Comparison of ENCODE assay signal across 14 cellular contexts in genomic region chr12:94127239-94128131, GRCh38. TPM values are rescaled to one million over a fixed set of nuclear protein-coding genes. Genes with fewer than 3 reads are reported as not detected.
"Had no signal": no experiment of that assay in that cellular context is flagged by ENCODE, and none has a peak within 500 bp of the region (broad histone marks: within the 10 kb centered on the region; RNA-seq: fewer than 3 reads in every experiment).

No MANE protein-coding gene starts in this region.

- H3K4me1 ChIP-seq: pancreas had no signal

- DNase-seq: activated CD4-positive, alpha-beta T cell treated with anti-CD3 and anti-CD28 coated beads for 48 hours; activated gamma-delta T cell; activated T-cell treated with anti-CD3 and anti-CD28 coated beads, Interleukin-2, amount 50 U/mL, for 1 hour; heart left ventricle; kidney glomerular epithelial cell; pancreas; stimulated activated CD4-positive, alpha-beta T cell treated with anti-CD3 and anti-CD28 coated beads, Interleukin-4, amount 100 ng/mL, for 24 hours; stomach; SW 1271; T-helper 9 cell had no signal

- H3K4me3 Mint-ChIP-seq: neural progenitor cell had no signal

- H3K4me3 ChIP-seq: cardiac muscle cell, heart left ventricle, neural progenitor cell, pancreas, stomach, thoracic aorta had no signal

- H3K9ac ChIP-seq: neural progenitor cell had no signal

- H2AFZ ChIP-seq: neural progenitor cell had no signal

- FAIRE-seq: endothelial cell of umbilical vein, pancreas had no signal

- H3K27ac Mint-ChIP-seq: neural progenitor cell had no signal

- H3K36me3 Mint-ChIP-seq: neural progenitor cell had no signal

- H3K36me3 ChIP-seq: cardiac muscle cell, heart left ventricle, neural progenitor cell, pancreas, stomach, thoracic aorta had no signal

- H3K9me3 ChIP-seq: heart left ventricle, pancreas, stomach, thoracic aorta had no signal

- H3K4me2 ChIP-seq: neural progenitor cell had no signal

- H3K27ac ChIP-seq: cardiac muscle cell, neural progenitor cell, pancreas, stomach, thoracic aorta had no signal

- ATAC-seq: heart left ventricle, pancreas had no signal

RNA-seq across cellular contexts. Expression of gene PLXNC1, which starts 20.9 kb away (rescaled TPM):
- polyA plus RNA-seq: endothelial cell of umbilical vein had no signal
